1 cellular context compared by ENCODE assay signal in the genomic region with DNA sequence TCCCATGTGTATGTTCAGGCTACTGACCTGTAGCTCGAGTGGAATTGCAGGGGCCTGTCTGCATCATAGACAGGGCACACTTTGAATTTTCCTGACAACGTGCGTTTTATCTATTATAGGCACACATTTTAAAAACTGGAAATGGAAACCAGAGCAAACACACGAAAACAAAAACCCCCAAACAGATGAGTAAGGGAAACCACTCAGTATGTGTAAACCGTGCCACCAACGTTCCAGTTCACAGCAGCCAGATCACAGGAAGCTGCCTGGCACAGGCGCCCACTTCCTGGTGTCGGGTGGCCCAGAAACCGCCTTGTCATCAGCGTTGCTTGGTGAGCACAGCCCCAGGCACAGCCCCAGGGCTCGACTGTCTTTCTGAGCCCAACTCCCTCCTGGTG.
TF ChIP-seq lines count a peak whose summit lies in the region.

No MANE protein-coding gene starts in this region.

TF ChIP-seq in GM12878, 131 proteins besides CTCF, POLR2A, EP300 and RAD21 (continued from another document and continues in another):
- no peak for TF ChIP-seq ZBTB11 (CRISPR knock-in tag; IDR thresholded peaks at IDR 0.05)
- no peak for TF ChIP-seq SREBF2 (IDR thresholded peaks at IDR 0.05; ENCODE audit: low read length)
- no peak for TF ChIP-seq MYC (IDR thresholded peaks at IDR 0.05; ENCODE audit: insufficient read depth, insufficient read length, insufficient replicate concordance, low read length, severe bottlenecking)
- TF ChIP-seq, protein P1, sequence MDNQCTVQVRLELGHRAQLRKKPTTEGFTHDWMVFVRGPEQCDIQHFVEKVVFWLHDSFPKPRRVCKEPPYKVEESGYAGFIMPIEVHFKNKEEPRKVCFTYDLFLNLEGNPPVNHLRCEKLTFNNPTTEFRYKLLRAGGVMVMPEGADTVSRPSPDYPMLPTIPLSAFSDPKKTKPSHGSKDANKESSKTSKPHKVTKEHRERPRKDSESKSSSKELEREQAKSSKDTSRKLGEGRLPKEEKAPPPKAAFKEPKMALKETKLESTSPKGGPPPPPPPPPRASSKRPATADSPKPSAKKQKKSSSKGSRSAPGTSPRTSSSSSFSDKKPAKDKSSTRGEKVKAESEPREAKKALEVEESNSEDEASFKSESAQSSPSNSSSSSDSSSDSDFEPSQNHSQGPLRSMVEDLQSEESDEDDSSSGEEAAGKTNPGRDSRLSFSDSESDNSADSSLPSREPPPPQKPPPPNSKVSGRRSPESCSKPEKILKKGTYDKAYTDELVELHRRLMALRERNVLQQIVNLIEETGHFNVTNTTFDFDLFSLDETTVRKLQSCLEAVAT (IDR thresholded peaks at IDR 0.05): no peak
- peak; percentile 71; the same call in 1 of the 2 replicates for TF ChIP-seq ZBED1 (IDR thresholded peaks at IDR 0.05; ENCODE audit: borderline replicate concordance)
- TF ChIP-seq USF2 (IDR thresholded peaks at IDR 0.05; ENCODE audit: borderline replicate concordance, low read depth, low read length): no peak
- TF ChIP-seq JUNB (IDR thresholded peaks at IDR 0.05): peak; percentile 49; the same call in 1 of the 2 replicates
- TF ChIP-seq MEF2B (IDR thresholded peaks at IDR 0.05; ENCODE audit: partially characterized antibody, poor library complexity, severe bottlenecking): peak; percentile 33
- TF ChIP-seq YY1 (IDR thresholded peaks at IDR 0.05; ENCODE audit: low read depth, low read length): 0 out of 2 replicates have a peak, but pooled peaks have one; percentile 50
- peak; percentile 84 for TF ChIP-seq RELB (IDR thresholded peaks at IDR 0.05; ENCODE audit: low read depth)
- TF ChIP-seq NR2C1 (IDR thresholded peaks at IDR 0.05): no peak
- no peak for TF ChIP-seq MYB (IDR thresholded peaks at IDR 0.05; ENCODE audit: borderline replicate concordance, low read depth, low read length)
- no peak for TF ChIP-seq NRF1 (conservative IDR thresholded peaks at IDR 0.05; ENCODE audit: low read depth, low read length)
- TF ChIP-seq SREBF1 (IDR thresholded peaks at IDR 0.05; ENCODE audit: low read length): no peak
- no peak for TF ChIP-seq HDAC2 (IDR thresholded peaks at IDR 0.05)
- TF ChIP-seq CHD1 (IDR thresholded peaks at IDR 0.05; ENCODE audit: low read depth, low read length): no peak
- peak; percentile 69; the same call in 1 of the 2 replicates for TF ChIP-seq BACH1 (IDR thresholded peaks at IDR 0.05; ENCODE audit: borderline replicate concordance)
- TF ChIP-seq CEBPB (IDR thresholded peaks at IDR 0.05; ENCODE audit: borderline replicate concordance in 1 of 2, low read depth in 2 of 2, low read length in 2 of 2): no peak
- peak; percentile 93 for TF ChIP-seq ZNF687 (IDR thresholded peaks at IDR 0.05)
- TF ChIP-seq POLR2AphosphoS5 (IDR thresholded peaks at IDR 0.05; ENCODE audit: low read length): 0 out of 2 replicates have a peak, but pooled peaks have one; percentile 39
- no peak for TF ChIP-seq USF1 (IDR thresholded peaks at IDR 0.05; ENCODE audit: borderline replicate concordance, extremely low read length, insufficient read depth, low read depth, low read length)
- TF ChIP-seq EZH2 (IDR thresholded peaks at IDR 0.05; ENCODE audit: borderline replicate concordance, control insufficient read depth, low read depth, low read length): no peak
- no peak for TF ChIP-seq SIX5 (IDR thresholded peaks at IDR 0.05; ENCODE audit: low read depth, low read length, severe bottlenecking)
- TF ChIP-seq GATAD2B (conservative IDR thresholded peaks at IDR 0.05; ENCODE audit: low read depth): peak; percentile 92
- no peak for TF ChIP-seq ZSCAN29 (IDR thresholded peaks at IDR 0.05)
- TF ChIP-seq, protein P2, sequence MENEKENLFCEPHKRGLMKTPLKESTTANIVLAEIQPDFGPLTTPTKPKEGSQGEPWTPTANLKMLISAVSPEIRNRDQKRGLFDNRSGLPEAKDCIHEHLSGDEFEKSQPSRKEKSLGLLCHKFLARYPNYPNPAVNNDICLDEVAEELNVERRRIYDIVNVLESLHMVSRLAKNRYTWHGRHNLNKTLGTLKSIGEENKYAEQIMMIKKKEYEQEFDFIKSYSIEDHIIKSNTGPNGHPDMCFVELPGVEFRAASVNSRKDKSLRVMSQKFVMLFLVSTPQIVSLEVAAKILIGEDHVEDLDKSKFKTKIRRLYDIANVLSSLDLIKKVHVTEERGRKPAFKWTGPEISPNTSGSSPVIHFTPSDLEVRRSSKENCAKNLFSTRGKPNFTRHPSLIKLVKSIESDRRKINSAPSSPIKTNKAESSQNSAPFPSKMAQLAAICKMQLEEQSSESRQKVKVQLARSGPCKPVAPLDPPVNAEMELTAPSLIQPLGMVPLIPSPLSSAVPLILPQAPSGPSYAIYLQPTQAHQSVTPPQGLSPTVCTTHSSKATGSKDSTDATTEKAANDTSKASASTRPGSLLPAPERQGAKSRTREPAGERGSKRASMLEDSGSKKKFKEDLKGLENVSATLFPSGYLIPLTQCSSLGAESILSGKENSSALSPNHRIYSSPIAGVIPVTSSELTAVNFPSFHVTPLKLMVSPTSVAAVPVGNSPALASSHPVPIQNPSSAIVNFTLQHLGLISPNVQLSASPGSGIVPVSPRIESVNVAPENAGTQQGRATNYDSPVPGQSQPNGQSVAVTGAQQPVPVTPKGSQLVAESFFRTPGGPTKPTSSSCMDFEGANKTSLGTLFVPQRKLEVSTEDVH (IDR thresholded peaks at IDR 0.05; ENCODE audit: low read depth, partially characterized antibody): no peak
- TF ChIP-seq SMAD5 (IDR thresholded peaks at IDR 0.05; ENCODE audit: low read depth): no peak
- no peak for TF ChIP-seq FOXK2 (IDR thresholded peaks at IDR 0.05)
- TF ChIP-seq, protein P3, sequence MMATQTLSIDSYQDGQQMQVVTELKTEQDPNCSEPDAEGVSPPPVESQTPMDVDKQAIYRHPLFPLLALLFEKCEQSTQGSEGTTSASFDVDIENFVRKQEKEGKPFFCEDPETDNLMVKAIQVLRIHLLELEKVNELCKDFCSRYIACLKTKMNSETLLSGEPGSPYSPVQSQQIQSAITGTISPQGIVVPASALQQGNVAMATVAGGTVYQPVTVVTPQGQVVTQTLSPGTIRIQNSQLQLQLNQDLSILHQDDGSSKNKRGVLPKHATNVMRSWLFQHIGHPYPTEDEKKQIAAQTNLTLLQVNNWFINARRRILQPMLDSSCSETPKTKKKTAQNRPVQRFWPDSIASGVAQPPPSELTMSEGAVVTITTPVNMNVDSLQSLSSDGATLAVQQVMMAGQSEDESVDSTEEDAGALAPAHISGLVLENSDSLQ (IDR thresholded peaks at IDR 0.05): no peak; the same call in 1 of the 2 replicates
- TF ChIP-seq, protein P4, sequence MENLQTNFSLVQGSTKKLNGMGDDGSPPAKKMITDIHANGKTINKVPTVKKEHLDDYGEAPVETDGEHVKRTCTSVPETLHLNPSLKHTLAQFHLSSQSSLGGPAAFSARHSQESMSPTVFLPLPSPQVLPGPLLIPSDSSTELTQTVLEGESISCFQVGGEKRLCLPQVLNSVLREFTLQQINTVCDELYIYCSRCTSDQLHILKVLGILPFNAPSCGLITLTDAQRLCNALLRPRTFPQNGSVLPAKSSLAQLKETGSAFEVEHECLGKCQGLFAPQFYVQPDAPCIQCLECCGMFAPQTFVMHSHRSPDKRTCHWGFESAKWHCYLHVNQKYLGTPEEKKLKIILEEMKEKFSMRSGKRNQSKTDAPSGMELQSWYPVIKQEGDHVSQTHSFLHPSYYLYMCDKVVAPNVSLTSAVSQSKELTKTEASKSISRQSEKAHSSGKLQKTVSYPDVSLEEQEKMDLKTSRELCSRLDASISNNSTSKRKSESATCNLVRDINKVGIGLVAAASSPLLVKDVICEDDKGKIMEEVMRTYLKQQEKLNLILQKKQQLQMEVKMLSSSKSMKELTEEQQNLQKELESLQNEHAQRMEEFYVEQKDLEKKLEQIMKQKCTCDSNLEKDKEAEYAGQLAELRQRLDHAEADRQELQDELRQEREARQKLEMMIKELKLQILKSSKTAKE (IDR thresholded peaks at IDR 0.05; ENCODE audit: low read depth, poor library complexity, severe bottlenecking): peak; percentile 65
- TF ChIP-seq ZNF274 (IDR thresholded peaks at IDR 0.05; ENCODE audit: insufficient read depth, insufficient read length): no peak
- no peak for TF ChIP-seq HCFC1 (IDR thresholded peaks at IDR 0.05; ENCODE audit: low read length)
- peak; percentile 94 for TF ChIP-seq PAX5 (IDR thresholded peaks at IDR 0.05; ENCODE audit: borderline replicate concordance, low read depth, low read length)
- TF ChIP-seq FOS (IDR thresholded peaks at IDR 0.05; ENCODE audit: borderline replicate concordance, extremely low read depth, insufficient read length): no peak
- peak; percentile 76; the same call in 1 of the 2 replicates for TF ChIP-seq ZNF217 (IDR thresholded peaks at IDR 0.05)
- TF ChIP-seq CHD2 (IDR thresholded peaks at IDR 0.05; ENCODE audit: borderline replicate concordance, low read depth, low read length): peak; percentile 29; the same call in 1 of the 2 replicates
- peak; percentile 90 for TF ChIP-seq FOXM1 (IDR thresholded peaks at IDR 0.05; ENCODE audit: low read depth, low read length)
- TF ChIP-seq LARP7 (IDR thresholded peaks at IDR 0.05): no peak
